Comparison of ENCODE assay signal across 21 cellular contexts in genomic region chr10:123254287-123254858, GRCh38.
DNase-seq lines count a peak whose midpoint lies in the region; ATAC-seq, FAIRE-seq and TF ChIP-seq lines count a peak whose summit lies in the region.
"Had no signal": no experiment of that assay in that cellular context is flagged by ENCODE, and none has a peak within 500 bp of the region (broad histone marks: within the 10 kb centered on the region; RNA-seq: fewer than 3 reads in every experiment).

No MANE protein-coding gene starts in this region.

- no peak overlapping the region for H3K27ac Mint-ChIP-seq in activated T-cell treated with anti-CD3 and anti-CD28 coated beads, Interleukin-2, amount 50 U/mL, for 72 hours
- H3K27ac Mint-ChIP-seq in astrocyte (ENCODE audit: unreplicated experiment): no peak overlapping the region
- H3K27ac Mint-ChIP-seq in stimulated activated memory B cell treated with anti-CD40 and anti-IgM and Interleukin-4, amounts not matched to agents 10 μg/mL and 1 μg/mL and 100 μg/mL, for 72 hours: no peak overlapping the region
- H3K27ac Mint-ChIP-seq: CD14-positive monocyte, GM23338, IgD-negative memory B cell had no signal

- H4K20me1 ChIP-seq in astrocyte (ENCODE audit: insufficient read depth, low read length): no peaks in the 10 kb centered on the region

- H3K4me3 Mint-ChIP-seq in activated T-cell treated with anti-CD3 and anti-CD28 coated beads, Interleukin-2, amount 50 U/mL, for 72 hours: no peak overlapping the region
- H3K4me3 Mint-ChIP-seq in astrocyte (ENCODE audit: unreplicated experiment): no peak overlapping the region
- H3K4me3 Mint-ChIP-seq in stimulated activated memory B cell treated with anti-CD40 and anti-IgM and Interleukin-4, amounts not matched to agents 10 μg/mL and 1 μg/mL and 100 μg/mL, for 72 hours: no peak overlapping the region
- H3K4me3 Mint-ChIP-seq: CD14-positive monocyte, GM23338, IgD-negative memory B cell had no signal

- H3K9ac ChIP-seq in astrocyte (ENCODE audit: low read length): no peak overlapping the region

- H3K4me1 Mint-ChIP-seq in activated T-cell treated with anti-CD3 and anti-CD28 coated beads, Interleukin-2, amount 50 U/mL, for 72 hours (ENCODE audit: low read depth): no peaks in the 10 kb centered on the region
- H3K4me1 Mint-ChIP-seq in astrocyte (ENCODE audit: low read depth, unreplicated experiment): peaks cover 3% of the 10 kb centered on the region
- H3K4me1 Mint-ChIP-seq in stimulated activated memory B cell treated with anti-CD40 and anti-IgM and Interleukin-4, amounts not matched to agents 10 μg/mL and 1 μg/mL and 100 μg/mL, for 72 hours: no peaks in the 10 kb centered on the region
- H3K4me1 Mint-ChIP-seq: CD14-positive monocyte, IgD-negative memory B cell had no signal

- TF ChIP-seq CTCF in astrocyte (IDR thresholded peaks at IDR 0.05; ENCODE audit: insufficient read depth, low read depth, low read length) (no peak), lung (IDR thresholded peaks at IDR 0.05; ENCODE audit: control extremely low read depth, extremely low read depth) (no peak)

- H3K4me1 ChIP-seq in astrocyte (ENCODE audit: insufficient read depth, low read length) (no peaks in the 10 kb centered on the region), lung (ENCODE audit: control insufficient read depth in 2 of 2, insufficient read depth in 2 of 2, low read length in 2 of 2) (no peaks in the 10 kb centered on the region)

- H3K27me3 Mint-ChIP-seq in activated T-cell treated with anti-CD3 and anti-CD28 coated beads, Interleukin-2, amount 50 U/mL, for 72 hours (ENCODE audit: low read depth): no peaks in the 10 kb centered on the region
- H3K27me3 Mint-ChIP-seq in astrocyte (ENCODE audit: low read depth, unreplicated experiment): peaks cover 5% of the 10 kb centered on the region
- no peaks in the 10 kb centered on the region for H3K27me3 Mint-ChIP-seq in stimulated activated memory B cell treated with anti-CD40 and anti-IgM and Interleukin-4, amounts not matched to agents 10 μg/mL and 1 μg/mL and 100 μg/mL, for 72 hours
- H3K27me3 Mint-ChIP-seq: IgD-negative memory B cell had no signal

- no peak overlapping the region for H3K27ac ChIP-seq in astrocyte (ENCODE audit: low read depth, low read length)
- no peak overlapping the region for H3K27ac ChIP-seq in lung (ENCODE audit: low read depth in 1 of 2, low read length in 1 of 2)

- H3K4me3 ChIP-seq in astrocyte (ENCODE audit: insufficient read depth, low read depth, low read length) (no peak overlapping the region), lung (no peak overlapping the region)
- H3K4me3 ChIP-seq: GM23338 had no signal

- ATAC-seq in activated T-cell treated with anti-CD3 and anti-CD28 coated beads, Interleukin-2, amount 50 U/mL, for 72 hours (replicated peaks in 1 of 2): peak in 1 of 2 donors; percentile 22
- ATAC-seq in lung (ENCODE audit: insufficient read depth, low FRiP score) (peak; percentile 6), GM21529 (IDR thresholded peaks at IDR 0.05; ENCODE audit: unreplicated experiment) (no peak)
- ATAC-seq in stimulated activated memory B cell treated with anti-CD40 and anti-IgM and Interleukin-4, amounts not matched to agents 10 μg/mL and 1 μg/mL and 100 μg/mL, for 72 hours: peak; percentile 27
- ATAC-seq: GM23338 had no signal

- peak; percentile 5 for FAIRE-seq in astrocyte (lab: Jason Lieb, UNC)
- FAIRE-seq: G401.6, RCC 7860 had no signal

- no peak overlapping the region for H2AFZ ChIP-seq in astrocyte (ENCODE audit: low read depth, low read length)
- H2AFZ ChIP-seq: GM23338 had no signal

- H3K9me3 ChIP-seq in astrocyte (ENCODE audit: insufficient read depth, low read depth, low read length): peaks cover 6% of the 10 kb centered on the region
- peaks cover 0 to 3% of the 10 kb centered on the region in 2 donors for H3K9me3 ChIP-seq in lung (ENCODE audit: control insufficient read depth in 2 of 2, insufficient read depth in 1 of 2, low read length in 1 of 2)

- H3K27me3 ChIP-seq in astrocyte (ENCODE audit: insufficient read depth, low read length) (peaks cover 2% of the 10 kb centered on the region), lung (ENCODE audit: control insufficient read depth, insufficient read depth) (no peaks in the 10 kb centered on the region)

- H3K36me3 Mint-ChIP-seq in activated T-cell treated with anti-CD3 and anti-CD28 coated beads, Interleukin-2, amount 50 U/mL, for 72 hours (ENCODE audit: insufficient read depth in 2 of 2): no peaks in the 10 kb centered on the region
- H3K36me3 Mint-ChIP-seq in astrocyte (ENCODE audit: low read depth, unreplicated experiment): no peaks in the 10 kb centered on the region
- peaks cover 4% of the 10 kb centered on the region for H3K36me3 Mint-ChIP-seq in stimulated activated memory B cell treated with anti-CD40 and anti-IgM and Interleukin-4, amounts not matched to agents 10 μg/mL and 1 μg/mL and 100 μg/mL, for 72 hours
- H3K36me3 Mint-ChIP-seq: CD14-positive monocyte had no signal

- DNase-seq in activated T-cell treated with anti-CD3 and anti-CD28 coated beads, Interleukin-2, amount 50 U/mL, for 72 hours: peak; percentile 6 to 14
- DNase-seq in activated T-cell treated with anti-CD3 and anti-CD28 coated beads, Interleukin-2, amount 50 U/mL, for 48 hours: no peak
- DNase-seq in astrocyte (ENCODE audit: low read depth): no peak
- DNase-seq in lung (ENCODE audit: low spot score): no peak
- DNase-seq in SIG-M5 (lab: John Stamatoyannopoulos, UW): no peak
- no peak for DNase-seq in head of caudate nucleus
- DNase-seq: AML-193, HCEC 1CT, Karpas-422, NCI-H1694 treated with DMSO at 0.1 percent for 48 hours, NCI-H2081 treated with DMSO at 0.1 percent for 48 hours, NCI-H446, NCI-H526, OCI-M1 had no signal

- intact Hi-C loops in head of caudate nucleus (cut with DNase I): no loop called here

- H3K9me3 Mint-ChIP-seq in activated T-cell treated with anti-CD3 and anti-CD28 coated beads, Interleukin-2, amount 50 U/mL, for 72 hours: no peaks in the 10 kb centered on the region
- no peaks in the 10 kb centered on the region for H3K9me3 Mint-ChIP-seq in astrocyte (ENCODE audit: unreplicated experiment)
- H3K9me3 Mint-ChIP-seq in stimulated activated memory B cell treated with anti-CD40 and anti-IgM and Interleukin-4, amounts not matched to agents 10 μg/mL and 1 μg/mL and 100 μg/mL, for 72 hours: no peaks in the 10 kb centered on the region
- H3K9me3 Mint-ChIP-seq: GM23338, IgD-negative memory B cell had no signal

- H3K79me2 ChIP-seq in astrocyte (ENCODE audit: insufficient read depth, low read length): no peaks in the 10 kb centered on the region

- no peak overlapping the region for H3K4me2 ChIP-seq in astrocyte (ENCODE audit: low read length)
- H3K4me2 ChIP-seq: GM23338 had no signal

- H3K36me3 ChIP-seq in astrocyte (ENCODE audit: insufficient read depth, low read length) (no peaks in the 10 kb centered on the region), lung (ENCODE audit: control insufficient read depth in 2 of 2, insufficient read depth in 2 of 2, low read length in 2 of 2) (no peaks in the 10 kb centered on the region)

- 83 to 90% methylated on average over 6 to 8 of the region's 8 CpGs for WGBS in lung, 2 donors

Comparison
In these comparisons a context has a peak if more than half of its experiments do, and no peak if none do; other contexts are left out.
1. DNase-seq: peak in activated T-cell treated with anti-CD3 and anti-CD28 coated beads, Interleukin-2, amount 50 U/mL, for 72 hours (2 of 2); none in activated T-cell treated with anti-CD3 and anti-CD28 coated beads, Interleukin-2, amount 50 U/mL, for 48 hours (0 of 2), astrocyte (single experiment), lung (single experiment), SIG-M5 (single experiment) and head of caudate nucleus (0 of 42).